2 cellular contexts compared by ENCODE assay signal in genomic region chr7:137080516-137081203, GRCh38.
TF ChIP-seq lines count a peak whose summit lies in the region.

No MANE protein-coding gene starts in this region.

TF ChIP-seq in IMR-90, 13 proteins besides CTCF, POLR2A, EP300 and RAD21:
- TF ChIP-seq USF2 (IDR thresholded peaks at IDR 0.05; ENCODE audit: low read depth, low read length): no peak
- no peak for TF ChIP-seq MXI1 (IDR thresholded peaks at IDR 0.05; ENCODE audit: borderline replicate concordance, low read depth, low read length)
- TF ChIP-seq CEBPB (IDR thresholded peaks at IDR 0.05; ENCODE audit: low read depth, low read length): no peak
- TF ChIP-seq NFE2L2 (IDR thresholded peaks at IDR 0.05; ENCODE audit: low read depth, low read length): no peak
- TF ChIP-seq MAZ (IDR thresholded peaks at IDR 0.05; ENCODE audit: borderline replicate concordance, low read depth, low read length): no peak
- TF ChIP-seq FOS (IDR thresholded peaks at IDR 0.05; ENCODE audit: low read depth, low read length): no peak
- no peak for TF ChIP-seq RFX5 (IDR thresholded peaks at IDR 0.05; ENCODE audit: low read depth, low read length)
- no peak for TF ChIP-seq ELK1 (IDR thresholded peaks at IDR 0.05; ENCODE audit: borderline replicate concordance, low read depth, low read length)
- TF ChIP-seq BHLHE40 (IDR thresholded peaks at IDR 0.05; ENCODE audit: low read depth, low read length): no peak
- no peak for TF ChIP-seq RCOR1 (IDR thresholded peaks at IDR 0.05; ENCODE audit: insufficient replicate concordance, low read length)
- TF ChIP-seq SMC3 (IDR thresholded peaks at IDR 0.05; ENCODE audit: low read depth, low read length): no peak

TF ChIP-seq in SK-N-SH, 30 proteins besides CTCF, POLR2A, EP300 and RAD21:
- TF ChIP-seq SIN3A (IDR thresholded peaks at IDR 0.05; ENCODE audit: borderline replicate concordance, low read depth, low read length) (no peak), FOSL2 (IDR thresholded peaks at IDR 0.05; ENCODE audit: borderline replicate concordance, low read depth) (no peak), CHD2 (IDR thresholded peaks at IDR 0.05; ENCODE audit: low read length, partially characterized antibody) (no peak)
